In genomic region chr1:109630081-109630880, GRCh38 we compare ENCODE assay signal across 9 cellular contexts. TPM values are rescaled to one million over a fixed set of nuclear protein-coding genes. Genes with fewer than 3 reads are reported as not detected.
DNase-seq lines count a peak whose midpoint lies in the region; ATAC-seq and TF ChIP-seq lines count a peak whose summit lies in the region.
"Had no signal": no experiment of that assay in that cellular context is flagged by ENCODE, and none has a peak within 500 bp of the region (broad histone marks: within the 10 kb centered on the region; RNA-seq: fewer than 3 reads in every experiment).

No MANE protein-coding gene starts in this region.

- peaks cover 4% of the 10 kb centered on the region for H3K36me3 Mint-ChIP-seq in type B pancreatic cell

- ATAC-seq in left cardiac atrium (no peak), left ventricle myocardium superior (no peak)
- ATAC-seq: left colon had no signal

- H3K4me1 Mint-ChIP-seq in type B pancreatic cell (ENCODE audit: unreplicated experiment), result peaks cover 14% of the 10 kb centered on the region

- peak; percentile 67 for TF ChIP-seq CTCF in type B pancreatic cell (conservative IDR thresholded peaks at IDR 0.05)

- H3K27ac Mint-ChIP-seq in type B pancreatic cell, result no peak overlapping the region

- DNase-seq in left cardiac atrium (peak; percentile 29), left ventricle myocardium superior (no peak), islet precursor cell (peak; percentile 65), type B pancreatic cell (ENCODE audit: extremely low spot score, unreplicated experiment) (peak; percentile 64), middle frontal gyrus (ENCODE audit: extremely low spot score, low spot score) (no peak), NOMO-1 treated with dmso at 0.1 percent for 144 hours (lab: John Stamatoyannopoulos, UW; ENCODE audit: unreplicated experiment) (no peak), NCI-H146 (lab: John Stamatoyannopoulos, UW) (no peak)
- DNase-seq in activated CD8-positive, alpha-beta memory T cell treated with anti-CD3 and anti-CD28 coated beads, Interleukin-2, amount 50 U/mL, for 48 hours, result peak; percentile 78
- DNase-seq: left colon had no signal

- intact Hi-C loops in left cardiac atrium (cut with DNase I) (loop anchor here in 1 of 2 donors (1.0 kb wide), 1 partner anchor 84 kb away; no protein-coding TSS in a partner anchor), left ventricle myocardium superior (cut with micrococcal nuclease) (no loop called here)

- H3K27me3 Mint-ChIP-seq in type B pancreatic cell, result no peaks in the 10 kb centered on the region

- H3K4me3 Mint-ChIP-seq in type B pancreatic cell, result no peak overlapping the region

- no peaks in the 10 kb centered on the region for H3K9me3 Mint-ChIP-seq in type B pancreatic cell

RNA-seq across cellular contexts. Expression of gene AMPD2, which starts 10.6 kb away (rescaled TPM):
- total RNA-seq in left cardiac atrium (10 to 100 TPM; 13.1 to 25.8 TPM), left ventricle myocardium superior (11.0 TPM), type B pancreatic cell (ENCODE audit: low replicate concordance) (71.1 and 105 TPM in 2 replicates)

RNA-seq across cellular contexts. Expression of gene GNAT2, which starts 10.9 kb away (rescaled TPM):
- total RNA-seq in left cardiac atrium, result not detected
- not detected for total RNA-seq in left ventricle myocardium superior
- not detected in 2 replicates for total RNA-seq in type B pancreatic cell (ENCODE audit: low replicate concordance)

RNA-seq across cellular contexts. Expression of gene GSTM4, which starts 25.6 kb away (rescaled TPM):
- total RNA-seq in left cardiac atrium (10 to 100 TPM; 27.5 to 32.5 TPM), left ventricle myocardium superior (46.5 TPM), type B pancreatic cell (ENCODE audit: low replicate concordance) (37.5 and 42.2 TPM in 2 replicates)

RNA-seq across cellular contexts. Expression of gene GSTM2, which starts 37.6 kb away (rescaled TPM):
- 10 to 100 TPM; 36.7 to 44.4 TPM for total RNA-seq in left cardiac atrium
- 83.6 TPM for total RNA-seq in left ventricle myocardium superior
- total RNA-seq in type B pancreatic cell (ENCODE audit: low replicate concordance), result 26.8 and 75.6 TPM in 2 replicates

RNA-seq across cellular contexts. Expression of gene GSTM1, which starts 57.3 kb away (rescaled TPM):
- not detected for total RNA-seq in left cardiac atrium
- not detected for total RNA-seq in left ventricle myocardium superior
- total RNA-seq in type B pancreatic cell (ENCODE audit: low replicate concordance), result 6.6 and 37.3 TPM in 2 replicates
- total RNA-seq: left colon had no signal

Comparison
In these comparisons a context has a peak if more than half of its experiments do, and no peak if none do; other contexts are left out.
1. DNase-seq: peak in left cardiac atrium (single experiment), activated CD8-positive, alpha-beta memory T cell treated with anti-CD3 and anti-CD28 coated beads, Interleukin-2, amount 50 U/mL, for 48 hours (single experiment), islet precursor cell (single experiment) and type B pancreatic cell (single experiment); none in left ventricle myocardium superior (single experiment), middle frontal gyrus (single experiment), NOMO-1 treated with dmso at 0.1 percent for 144 hours (single experiment) and NCI-H146 (single experiment).